In genomic region chr11:113773092-113773415, GRCh38 we compare ENCODE assay signal across 8 cellular contexts. TPM values are rescaled to one million over a fixed set of nuclear protein-coding genes. Genes with fewer than 3 reads are reported as not detected.
DNase-seq lines count a peak whose midpoint lies in the region; ATAC-seq and TF ChIP-seq lines count a peak whose summit lies in the region.

No MANE protein-coding gene starts in this region.

- TF ChIP-seq CTCF in MCF 10A (IDR thresholded peaks at IDR 0.05; ENCODE audit: unreplicated experiment) (no peak), left lung (IDR thresholded peaks at IDR 0.05) (no peak), tibial nerve (IDR thresholded peaks at IDR 0.05) (no peak)

- DNase-seq in NCI-H510A treated with DMSO at 0.1 percent for 48 hours (lab: John Stamatoyannopoulos, UW) (peak; percentile 60), NCI-H510A (lab: John Stamatoyannopoulos, UW) (no peak), MG63 (peak; percentile 45), MCF 10A (ENCODE audit: unreplicated experiment) (no peak), left lung (peak in 1 of 2 donors; percentile 52), tibial nerve (ENCODE audit: low spot score in 2 of 2) (no peak), NOMO-1 treated with dmso at 0.1 percent for 144 hours (lab: John Stamatoyannopoulos, UW; ENCODE audit: unreplicated experiment) (no peak)

- H3K27ac ChIP-seq in left lung, result peak overlapping the region; percentile 63 to 80
- peak overlapping the region; percentile 72 to 90 (median 75) for H3K27ac ChIP-seq in tibial nerve

- H3K4me3 Mint-ChIP-seq in MCF 10A (ENCODE audit: unreplicated experiment), result peak overlapping the region; percentile 98

- peaks cover 2% of the 10 kb centered on the region for H3K36me3 Mint-ChIP-seq in MCF 10A (ENCODE audit: insufficient read depth, unreplicated experiment)

- BruUV-seq in MCF 10A (replicated peaks; lab: Mats Ljungman, UMichigan), result no TSS peak

- CTCF ChIA-PET in MCF 10A (lab: Yijun Ruan, JAX), result interaction anchor here (0.6 to 1.9 kb wide), 14 partner anchors 9 to 1087 kb away, joined by 3 to 8 read pairs (median 3); no protein-coding TSS in a partner anchor

- no peak for TF ChIP-seq EP300 in tibial nerve (IDR thresholded peaks at IDR 0.05)

- intact Hi-C loops in MCF 10A (cut with micrococcal nuclease) (no loop called here), left lung (cut with DNase I) (no loop called here)

- H3K27ac Mint-ChIP-seq in MCF 10A (ENCODE audit: low read depth, unreplicated experiment), result peak overlapping the region; percentile 98

- H3K4me1 Mint-ChIP-seq in MCF 10A (ENCODE audit: insufficient read depth, unreplicated experiment), result peaks cover 12% of the 10 kb centered on the region

- no peaks in the 10 kb centered on the region for H3K27me3 Mint-ChIP-seq in MCF 10A (ENCODE audit: insufficient read depth, unreplicated experiment)

- POLR2A ChIA-PET in MCF 10A (lab: Yijun Ruan, JAX), result interaction anchor here (0.6 to 1.5 kb wide), 9 partner anchors 9 to 459 kb away, joined by 3 to 7 read pairs (median 3); partner anchors contain the start of gene TTC12

- H3K36me3 ChIP-seq in MG63 (peaks cover 15% of the 10 kb centered on the region), left lung (peaks cover 0 to 20% of the 10 kb centered on the region in 2 donors), tibial nerve (peaks cover 0 to 17% (median 0%) of the 10 kb centered on the region in 3 donors)

- peak; percentile 67 for ATAC-seq in left lung
- ATAC-seq in HG03097 (IDR thresholded peaks at IDR 0.05; ENCODE audit: low FRiP score, unreplicated experiment), result no peak

- H3K9me3 Mint-ChIP-seq in MCF 10A (ENCODE audit: unreplicated experiment), result no peaks in the 10 kb centered on the region

- H3K9me3 ChIP-seq in MG63 (no peaks in the 10 kb centered on the region), left lung (no peaks in the 10 kb centered on the region), tibial nerve (no peaks in the 10 kb centered on the region)

- TF ChIP-seq POLR2A in tibial nerve (IDR thresholded peaks at IDR 0.05), result no peak

- H3K27me3 ChIP-seq in MG63, result peaks cover 6% of the 10 kb centered on the region
- H3K27me3 ChIP-seq in left lung, result no peaks in the 10 kb centered on the region
- H3K27me3 ChIP-seq in tibial nerve, result no peaks in the 10 kb centered on the region

- H3K4me1 ChIP-seq in left lung (peaks cover 0 to 23% of the 10 kb centered on the region in 2 donors), tibial nerve (peaks cover 0 to 19% (median 4%) of the 10 kb centered on the region in 4 donors)

- H3K4me3 ChIP-seq in MG63 (peak overlapping the region; percentile 95), left lung (peak overlapping the region; percentile 64 to 71), tibial nerve (peak overlapping the region; percentile 45 to 84 (median 60))

- WGBS in tibial nerve, 2 donors, result 1% methylated on average over 10 of the region's 10 CpGs

RNA-seq across cellular contexts. Expression of gene ZW10, which starts 0.4 kb away (rescaled TPM):
- total RNA-seq in MG63 (2014; rRNA removed; shearing (Covaris generic); ENCODE audit: low replicate concordance), result 22.2 and 23.4 TPM in 2 replicates
- total RNA-seq in MCF 10A (2022) (14.7 and 14.9 TPM in 2 replicates), left lung (10 to 100 TPM; 10.3 to 14.1 TPM), tibial nerve (10 to 100 TPM in 3 of 4 donors, 1 to 10 TPM in 1; 9.8 to 14.2 (median 12.6) TPM)

RNA-seq across cellular contexts. Expression of gene CLDN25, which starts 6.5 kb away (rescaled TPM):
- total RNA-seq in MG63 (2014; rRNA removed; shearing (Covaris generic); ENCODE audit: low replicate concordance), result not detected in 2 replicates
- total RNA-seq in MCF 10A (2022) (not detected in 2 replicates), left lung (not detected), tibial nerve (not detected)

Comparison
In these comparisons a context has a peak if more than half of its experiments do, and no peak if none do; other contexts are left out.
1. DNase-seq: peak in NCI-H510A treated with DMSO at 0.1 percent for 48 hours (single experiment) and MG63 (single experiment); none in NCI-H510A (single experiment), MCF 10A (single experiment), tibial nerve (0 of 2) and NOMO-1 treated with dmso at 0.1 percent for 144 hours (single experiment).
2. Peak in every context shown above with its lines, with median percentiles within 50 percentile points of each other: H3K4me3 ChIP-seq.